ENCODE assay signal across 8 cellular contexts in genomic region chr19:41426952-41427646, GRCh38. TPM values are rescaled to one million over a fixed set of nuclear protein-coding genes. Genes with fewer than 3 reads are reported as not detected.
A peak's percentile ranks its signal among the peaks of the same experiment; 100 is the strongest.
DNase-seq lines count a peak whose midpoint lies in the region; ATAC-seq, FAIRE-seq and TF ChIP-seq lines count a peak whose summit lies in the region.

A gene with protein sequence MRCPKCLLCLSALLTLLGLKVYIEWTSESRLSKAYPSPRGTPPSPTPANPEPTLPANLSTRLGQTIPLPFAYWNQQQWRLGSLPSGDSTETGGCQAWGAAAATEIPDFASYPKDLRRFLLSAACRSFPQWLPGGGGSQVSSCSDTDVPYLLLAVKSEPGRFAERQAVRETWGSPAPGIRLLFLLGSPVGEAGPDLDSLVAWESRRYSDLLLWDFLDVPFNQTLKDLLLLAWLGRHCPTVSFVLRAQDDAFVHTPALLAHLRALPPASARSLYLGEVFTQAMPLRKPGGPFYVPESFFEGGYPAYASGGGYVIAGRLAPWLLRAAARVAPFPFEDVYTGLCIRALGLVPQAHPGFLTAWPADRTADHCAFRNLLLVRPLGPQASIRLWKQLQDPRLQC (minus strand): TSS chr19:41427374. CDS start chr19:41426778, 596 bp downstream.

- H3K56ac ChIP-seq in H1 (replicated peaks; ENCODE audit: insufficient read length, low read depth, low read length) (peak within 1 kb of the TSS; percentile 46), mesendoderm (ENCODE audit: low read length) (peak within 1 kb of the TSS; percentile 96)

- DNase-seq in Daoy (ENCODE audit: low read depth), result peak; percentile 48
- DNase-seq in NCI-H1694 treated with DMSO at 0.1 percent for 48 hours (lab: John Stamatoyannopoulos, UW), result peak; percentile 43
- DNase-seq in activated CD4-positive, alpha-beta memory T cell treated with anti-CD3 and anti-CD28 coated beads for 36 hours, result peak; percentile 67
- DNase-seq in H1 (ENCODE audit: low read depth in 1 of 2, low spot score in 2 of 2), result peak; percentile 56 to 88
- peak; percentile 94 for DNase-seq in mesendoderm

- H2BK120ac ChIP-seq in H1 (replicated peaks; ENCODE audit: low read depth, low read length) (peak within 1 kb of the TSS; percentile 83), mesendoderm (ENCODE audit: low read depth, low read length) (peak within 1 kb of the TSS; percentile 46)

- no peak for TF ChIP-seq RAD21 in H1 (IDR thresholded peaks at IDR 0.05 in 1 of 2, conservative IDR thresholded peaks at IDR 0.05 in 1 of 2; ENCODE audit: low read depth in 2 of 2, low read length in 2 of 2)

- peaks cover 10% of the 10 kb centered on the region for H3K23me2 ChIP-seq in H1 (ENCODE audit: low read depth, low read length)

- peak within 1 kb of the TSS; percentile 56 for H2BK5ac ChIP-seq in H1 (ENCODE audit: low read depth, low read length)
- peak within 1 kb of the TSS; percentile 55 for H2BK5ac ChIP-seq in mesendoderm (ENCODE audit: low read length)

- H2BK15ac ChIP-seq in H1 (ENCODE audit: low read length) (peak within 1 kb of the TSS; percentile 81; the same call in 1 of the 2 replicates), mesendoderm (replicated peaks; ENCODE audit: low read depth) (no peak within 1 kb of the TSS)

- peak within 1 kb of the TSS; percentile 40 to 77 (median 54); a peak in 7 of 8 replicates for H3K4me3 ChIP-seq in H1 (ENCODE audit: extremely low read depth in 1 of 4, insufficient read depth in 2 of 4, low read depth in 3 of 4, low read length in 4 of 4)
- peak within 1 kb of the TSS; percentile 69 for H3K4me3 ChIP-seq in mesendoderm (ENCODE audit: low read length)

- H2AFZ ChIP-seq in H1 (ENCODE audit: low read length), result peak within 1 kb of the TSS; percentile 37; the same call in 1 of the 2 replicates

- FAIRE-seq in H1 (lab: Jason Lieb, UNC), result no peak

- peak; percentile 68 for ATAC-seq in stimulated activated memory B cell treated with anti-CD40 and anti-IgM and Interleukin-4, amounts not matched to agents 10 μg/mL and 1 μg/mL and 100 μg/mL, for 72 hours
- ATAC-seq in HG03469 (IDR thresholded peaks at IDR 0.05; ENCODE audit: unreplicated experiment) (no peak), HG03097 (IDR thresholded peaks at IDR 0.05; ENCODE audit: low FRiP score, unreplicated experiment) (no peak)

- H3K9me3 Mint-ChIP-seq in activated CD4-positive, alpha-beta memory T cell treated with anti-CD3 and anti-CD28 coated beads for 36 hours, result no peaks in the 10 kb centered on the region
- H3K9me3 Mint-ChIP-seq in stimulated activated memory B cell treated with anti-CD40 and anti-IgM and Interleukin-4, amounts not matched to agents 10 μg/mL and 1 μg/mL and 100 μg/mL, for 72 hours, result no peaks in the 10 kb centered on the region

- peak within 1 kb of the TSS; percentile 85 for H3K27ac Mint-ChIP-seq in activated CD4-positive, alpha-beta memory T cell treated with anti-CD3 and anti-CD28 coated beads for 36 hours
- H3K27ac Mint-ChIP-seq in stimulated activated memory B cell treated with anti-CD40 and anti-IgM and Interleukin-4, amounts not matched to agents 10 μg/mL and 1 μg/mL and 100 μg/mL, for 72 hours, result peak within 1 kb of the TSS; percentile 76

- H4K5ac ChIP-seq in H1 (ENCODE audit: insufficient read length, low read depth, low read length) (peak within 1 kb of the TSS; percentile 57), mesendoderm (ENCODE audit: low read length) (no peak within 1 kb of the TSS)

- no peaks in the 10 kb centered on the region for H3K9me3 ChIP-seq in H1 (ENCODE audit: insufficient read depth in 2 of 2, low read depth in 1 of 2, low read length in 1 of 2)

- no peak within 1 kb of the TSS for H3K23ac ChIP-seq in H1 (ENCODE audit: insufficient read length)
- peak within 1 kb of the TSS; percentile 92 for H3K23ac ChIP-seq in mesendoderm (ENCODE audit: low read length)

- H3K36me3 ChIP-seq in H1 (ENCODE audit: control insufficient read depth in 2 of 4, insufficient read depth in 4 of 4, low read length in 3 of 4) (peaks cover 4 to 8% (median 7%) of the 10 kb centered on the region in 4 experiments; a peak in 6 of 8 replicates), mesendoderm (ENCODE audit: control insufficient read depth, insufficient read depth, low read length) (peaks cover 5% of the 10 kb centered on the region)

- peak within 1 kb of the TSS; percentile 32; the same call in 1 of the 2 replicates for H3K18ac ChIP-seq in H1 (ENCODE audit: extremely low read depth, low read length)
- peak within 1 kb of the TSS; percentile 64 for H3K18ac ChIP-seq in mesendoderm (ENCODE audit: low read length)

- H2BK12ac ChIP-seq in H1 (ENCODE audit: low read depth, low read length), result peak within 1 kb of the TSS; percentile 68; the same call in 1 of the 2 replicates

- H3K79me2 ChIP-seq in H1 (ENCODE audit: control insufficient read depth in 1 of 2, insufficient read depth in 2 of 2, low read length in 2 of 2), result no peaks in the 10 kb centered on the region
- H3K79me2 ChIP-seq in mesendoderm (ENCODE audit: control insufficient read depth, insufficient read depth, low read length), result no peaks in the 10 kb centered on the region

- no peak for TF ChIP-seq CTCF in H1 (IDR thresholded peaks at IDR 0.05; ENCODE audit: control extremely low read depth in 1 of 3, insufficient read depth in 1 of 3, low read depth in 1 of 3, low read length in 3 of 3)

- H3K27me3 ChIP-seq in H1 (replicated peaks in 1 of 4; ENCODE audit: control insufficient read depth in 3 of 4, extremely low read depth in 1 of 4, insufficient read depth in 3 of 4, low read length in 3 of 4), result no peaks in the 10 kb centered on the region
- H3K27me3 ChIP-seq in mesendoderm (ENCODE audit: insufficient read depth, low read length, poor library complexity), result no peaks in the 10 kb centered on the region

- peaks cover 0 to 18% (median 4%) of the 10 kb centered on the region in 4 experiments; a peak in 5 of 7 replicates for H3K4me1 ChIP-seq in H1 (replicated peaks in 1 of 4; ENCODE audit: control insufficient read depth in 3 of 4, insufficient read depth in 4 of 4, low read length in 3 of 4)
- peaks cover 3% of the 10 kb centered on the region for H3K4me1 ChIP-seq in mesendoderm (ENCODE audit: control insufficient read depth, low read depth, low read length)

- H4K8ac ChIP-seq in H1 (ENCODE audit: extremely low read depth, insufficient read depth, low read length), result peak within 1 kb of the TSS; percentile 93
- no peak within 1 kb of the TSS for H4K8ac ChIP-seq in mesendoderm (ENCODE audit: low read depth, low read length)

- no peak; a peak in 1 of 3 replicates for TF ChIP-seq POLR2A in H1 (IDR thresholded peaks at IDR 0.05; ENCODE audit: control extremely low read depth in 1 of 2, low read depth in 2 of 2, low read length in 2 of 2)

- 44% methylated on average over 6 of the region's 19 CpGs; no CpG with 5 or more reads in 1 of the 2 experiments for WGBS in H1 (ENCODE audit: extremely low coverage in 1 of 2, insufficient coverage in 1 of 2, insufficient read length in 1 of 2, insufficient replicate concordance in 2 of 2, low coverage in 1 of 2, low lambda C conversion rate in 2 of 2, missing lambda C conversion rate in 1 of 2), 2 experiments
- no CpG with 5 or more reads among the region's 19 CpGs for WGBS in mesendoderm (ENCODE audit: extremely low coverage, insufficient coverage, low lambda C conversion rate)

- H4K20me1 ChIP-seq in H1 (replicated peaks in 1 of 2; ENCODE audit: control insufficient read depth in 1 of 2, insufficient read depth in 2 of 2, low read length in 2 of 2), result peaks cover 0 to 7% of the 10 kb centered on the region in 2 experiments

- H2AK5ac ChIP-seq in H1 (ENCODE audit: low read depth, low read length), result no peak within 1 kb of the TSS
- H2AK5ac ChIP-seq in mesendoderm (ENCODE audit: low read length), result no peak within 1 kb of the TSS

- no peaks in the 10 kb centered on the region for H3K27me3 Mint-ChIP-seq in activated CD4-positive, alpha-beta memory T cell treated with anti-CD3 and anti-CD28 coated beads for 36 hours
- H3K27me3 Mint-ChIP-seq in stimulated activated memory B cell treated with anti-CD40 and anti-IgM and Interleukin-4, amounts not matched to agents 10 μg/mL and 1 μg/mL and 100 μg/mL, for 72 hours, result no peaks in the 10 kb centered on the region

- POLR2A ChIA-PET in activated CD4-positive, alpha-beta memory T cell treated with anti-CD3 and anti-CD28 coated beads for 36 hours (lab: Charles Lee), result interaction anchor here (0.7 kb wide), 1 partner anchor 76 kb away, joined by 3 read pairs; no protein-coding TSS in a partner anchor
- POLR2A ChIA-PET in H1 (lab: Charles Lee; ENCODE audit: partially characterized antibody), result interaction anchor here (0.7 to 5.1 kb wide), 13 partner anchors 10 to 713 kb away, joined by 3 to 87 read pairs (median 4); partner anchors contain the start of genes B9D2, BCKDHA, DMAC2 and RPS19

- intact Hi-C loops in activated CD4-positive, alpha-beta memory T cell treated with anti-CD3 and anti-CD28 coated beads for 36 hours (cut with micrococcal nuclease), result no loop called here

- peak within 1 kb of the TSS; percentile 67 for H3K4me3 Mint-ChIP-seq in activated CD4-positive, alpha-beta memory T cell treated with anti-CD3 and anti-CD28 coated beads for 36 hours
- peak within 1 kb of the TSS; percentile 8 for H3K4me3 Mint-ChIP-seq in stimulated activated memory B cell treated with anti-CD40 and anti-IgM and Interleukin-4, amounts not matched to agents 10 μg/mL and 1 μg/mL and 100 μg/mL, for 72 hours

- peak within 1 kb of the TSS; percentile 68 for H4K91ac ChIP-seq in H1 (replicated peaks; ENCODE audit: insufficient read length, low read length)

- H3K4me1 Mint-ChIP-seq in activated CD4-positive, alpha-beta memory T cell treated with anti-CD3 and anti-CD28 coated beads for 36 hours (ENCODE audit: low read depth), result peaks cover 21% of the 10 kb centered on the region
- peaks cover 20% of the 10 kb centered on the region for H3K4me1 Mint-ChIP-seq in stimulated activated memory B cell treated with anti-CD40 and anti-IgM and Interleukin-4, amounts not matched to agents 10 μg/mL and 1 μg/mL and 100 μg/mL, for 72 hours

- H3K4ac ChIP-seq in H1 (replicated peaks; ENCODE audit: insufficient read length, low read depth, low read length) (peak within 1 kb of the TSS; percentile 9), mesendoderm (ENCODE audit: low read depth, low read length) (peak within 1 kb of the TSS; percentile 9)

- no peaks in the 10 kb centered on the region for H3K79me1 ChIP-seq in H1 (ENCODE audit: low read depth, low read length)
- H3K79me1 ChIP-seq in mesendoderm (ENCODE audit: low read length), result peaks cover 4% of the 10 kb centered on the region

- H3K27ac ChIP-seq in H1 (ENCODE audit: low read depth, low read length) (peak within 1 kb of the TSS; percentile 47; the same call in 1 of the 2 replicates), mesendoderm (ENCODE audit: low read depth, low read length) (peak within 1 kb of the TSS; percentile 81)

- H3K14ac ChIP-seq in H1 (ENCODE audit: insufficient read length), result no peak within 1 kb of the TSS

- 0 out of 2 replicates have a peak within 1 kb of the TSS, but pooled peaks have one; percentile 34 for H2BK20ac ChIP-seq in H1 (ENCODE audit: low read length)

- H3K36me3 Mint-ChIP-seq in activated CD4-positive, alpha-beta memory T cell treated with anti-CD3 and anti-CD28 coated beads for 36 hours, result peaks cover 11% of the 10 kb centered on the region
- H3K36me3 Mint-ChIP-seq in stimulated activated memory B cell treated with anti-CD40 and anti-IgM and Interleukin-4, amounts not matched to agents 10 μg/mL and 1 μg/mL and 100 μg/mL, for 72 hours, result peaks cover 42% of the 10 kb centered on the region

- no peak for TF ChIP-seq EP300 in H1 (IDR thresholded peaks at IDR 0.05; ENCODE audit: borderline replicate concordance in 1 of 2, low read depth in 2 of 2, low read length in 2 of 2)

- H3K4me2 ChIP-seq in H1 (ENCODE audit: insufficient read depth in 1 of 2, low read depth in 2 of 2, low read length in 2 of 2) (peak within 1 kb of the TSS; percentile 84 to 96), mesendoderm (ENCODE audit: low read length) (peak within 1 kb of the TSS; percentile 95)

- CTCF ChIA-PET in activated CD4-positive, alpha-beta memory T cell treated with anti-CD3 and anti-CD28 coated beads for 36 hours (lab: Charles Lee), result interaction anchor here (1.6 kb wide), 1 partner anchor 22 kb away, joined by 6 read pairs; no protein-coding TSS in a partner anchor
- CTCF ChIA-PET in H1 (lab: Charles Lee; ENCODE audit: partially characterized antibody), result interaction anchor here (1.7 to 3.8 kb wide), 3 partner anchors 13 to 143 kb away, joined by 5 to 34 read pairs (median 13); partner anchors contain the start of gene DMAC2

- H3K9ac ChIP-seq in H1 (replicated peaks in 1 of 4; ENCODE audit: extremely low read depth in 1 of 4, low read depth in 3 of 4, low read length in 3 of 4), result peak within 1 kb of the TSS in 3 of 4 experiments; percentile 51 to 58 (median 51); a peak in 5 of 7 replicates
- peak within 1 kb of the TSS; percentile 94 for H3K9ac ChIP-seq in mesendoderm (ENCODE audit: low read length)

RNA-seq across cellular contexts. Expression of the gene that starts here (rescaled TPM):
- 0.06 TPM in 1 of 2 replicates, not detected in the other for total RNA-seq in Daoy (2014; rRNA removed; shearing (Covaris generic))
- total RNA-seq in activated CD4-positive, alpha-beta memory T cell treated with anti-CD3 and anti-CD28 coated beads for 36 hours, result under 1 TPM; 0.55 to 0.68 TPM
- total RNA-seq in H1 (2021; fragmentation: NEBNext Ultra II Directional; extraction: Animal tissue kit (Norgen Biotek cat#: 25700)), result 0.86 and 1.6 TPM in 2 replicates
- 0.55 and 0.67 TPM in 2 replicates for polyA plus RNA-seq in H1 (2011; rRNA removed)
- polyA plus RNA-seq in H1 (2011; cell fraction: cytosol; rRNA removed), result 0.43 TPM
- 0.88 TPM for polyA plus RNA-seq in H1 (2011; cell fraction: nucleus; rRNA removed)
- 0.28 to 1.6 TPM (median 0.69 TPM) in 4 replicates for polyA plus RNA-seq in H1 (2012, experiment 1 of 2)
- polyA plus RNA-seq in H1 (2012, experiment 2 of 2), result 0.58 TPM
- 0.61 TPM for polyA plus RNA-seq in H1 (2013, experiment 1 of 2)
- 0.70 TPM for polyA plus RNA-seq in H1 (2013, experiment 2 of 2)
- polyA minus RNA-seq in H1 (2011; rRNA and poly(A)+ RNA removed), result 0.16 TPM in 1 of 2 replicates, not detected in the other
- not detected for polyA minus RNA-seq in H1 (2011; cell fraction: cytosol; rRNA and poly(A)+ RNA removed)
- 1.3 TPM for polyA minus RNA-seq in H1 (2011; cell fraction: nucleus; rRNA and poly(A)+ RNA removed)
- polyA plus RNA-seq in mesendoderm (2013, experiment 1 of 2), result 1.7 TPM
- polyA plus RNA-seq in mesendoderm (2013, experiment 2 of 2), result 1.3 TPM

Comparison
In these comparisons a context has a peak if more than half of its experiments do, and no peak if none do; other contexts are left out.
1. Peak in DNase-seq in Daoy; RNA of the gene not detected or under 1 TPM.
2. Peak in DNase-seq in activated CD4-positive, alpha-beta memory T cell treated with anti-CD3 and anti-CD28 coated beads for 36 hours; RNA of the gene not detected or under 1 TPM.
3. DNase-seq: peak in every context shown above with its lines; median percentile 94 in mesendoderm; 72 in H1; 67 in activated CD4-positive, alpha-beta memory T cell treated with anti-CD3 and anti-CD28 coated beads for 36 hours; 48 in Daoy; 43 in NCI-H1694 treated with DMSO at 0.1 percent for 48 hours.